ENCODE assay signal across 8 cellular contexts in genomic region chr20:48827880-48828733, GRCh38. TPM values are rescaled to one million over a fixed set of nuclear protein-coding genes. Genes with fewer than 3 reads are reported as not detected.
DNase-seq lines count a peak whose midpoint lies in the region; ATAC-seq, FAIRE-seq and TF ChIP-seq lines count a peak whose summit lies in the region.

PREX1 (minus strand) TSS chr20:48827999; CDS start chr20:48827860, 139 bp downstream.

- BruUV-seq in Calu3 (replicated peaks; lab: Mats Ljungman, UMichigan): no TSS peak

- no peak for TF ChIP-seq CTCF in Calu3 (IDR thresholded peaks at IDR 0.05; ENCODE audit: unreplicated experiment)

- no peaks in the 10 kb centered on the region for H3K9me3 ChIP-seq in T-helper 17 cell (ENCODE audit: control insufficient read depth, low read length, poor library complexity, severe bottlenecking)
- no peaks in the 10 kb centered on the region for H3K9me3 ChIP-seq in right cardiac atrium (ENCODE audit: control insufficient read depth, low read length)

- H3K9me3 Mint-ChIP-seq in Calu3 (ENCODE audit: low read depth, unreplicated experiment) (no peaks in the 10 kb centered on the region), IgD-negative memory B cell (no peaks in the 10 kb centered on the region)

- peak within 1 kb of the TSS; percentile 53 for H3K4me3 Mint-ChIP-seq in Calu3 (ENCODE audit: low read depth, unreplicated experiment)
- peak within 1 kb of the TSS; percentile 94 to 99 (median 97) for H3K4me3 Mint-ChIP-seq in IgD-negative memory B cell
- H3K4me3 Mint-ChIP-seq in T-helper 17 cell: peak within 1 kb of the TSS; percentile 96

- no peaks in the 10 kb centered on the region for H3K27me3 ChIP-seq in right cardiac atrium (ENCODE audit: control insufficient read depth, insufficient read depth)

- DNase-seq in Calu3 (peak; percentile 89), T-helper 17 cell (peak; percentile 81 to 87 (median 83)), amniotic epithelial cell (ENCODE audit: low read depth) (peak; percentile 47), right cardiac atrium (peak; percentile 85 to 94 (median 94)), putamen (ENCODE audit: low spot score) (peak; percentile 87), urothelium cell line (ENCODE audit: low spot score) (peak; percentile 99)

- intact Hi-C loops in Calu3 (cut with micrococcal nuclease; ENCODE audit: unreplicated experiment): no loop called here
- intact Hi-C loops in right cardiac atrium (cut with DNase I): loop anchor here in 1 of 4 donors (10.0 kb wide), 1 partner anchor 77 kb away; no protein-coding TSS in a partner anchor

- H3K36me3 Mint-ChIP-seq in Calu3 (ENCODE audit: insufficient read depth, unreplicated experiment) (peaks cover 7% of the 10 kb centered on the region), IgD-negative memory B cell (no peaks in the 10 kb centered on the region), T-helper 17 cell (ENCODE audit: low read depth) (peaks cover 2% of the 10 kb centered on the region)

- ATAC-seq in GM21367 (IDR thresholded peaks at IDR 0.05; ENCODE audit: unreplicated experiment) (peak; percentile 40), T-helper 17 cell (peak; percentile 77), right cardiac atrium (peak; percentile 75 to 76)

- peaks cover 14% of the 10 kb centered on the region for H3K4me1 Mint-ChIP-seq in Calu3 (ENCODE audit: low read depth, unreplicated experiment)
- peaks cover 38 to 48% (median 48%) of the 10 kb centered on the region in 3 donors for H3K4me1 Mint-ChIP-seq in IgD-negative memory B cell
- H3K4me1 Mint-ChIP-seq in T-helper 17 cell: peaks cover 31% of the 10 kb centered on the region

- CTCF ChIA-PET in Calu3 (lab: Charles Lee): interaction anchor here (0.8 to 1.2 kb wide), 2 partner anchors 30 to 170 kb away, joined by 3 read pairs; no protein-coding TSS in a partner anchor

- peak within 1 kb of the TSS; percentile 39 for H3K27ac ChIP-seq in right cardiac atrium (ENCODE audit: low read length)

- 1% methylated on average over 116 of the region's 122 CpGs for WGBS in right cardiac atrium

- H3K4me1 ChIP-seq in right cardiac atrium (ENCODE audit: control insufficient read depth, insufficient read depth, low read length): peaks cover 12% of the 10 kb centered on the region

- H3K27me3 Mint-ChIP-seq in Calu3 (ENCODE audit: unreplicated experiment) (peaks cover 41% of the 10 kb centered on the region), IgD-negative memory B cell (no peaks in the 10 kb centered on the region), T-helper 17 cell (no peaks in the 10 kb centered on the region)

- FAIRE-seq in urothelium cell line (lab: Jason Lieb, UNC): no peak

- H3K4me3 ChIP-seq in right cardiac atrium (ENCODE audit: low read length): peak within 1 kb of the TSS; percentile 61

- no peak within 1 kb of the TSS for H3K27ac Mint-ChIP-seq in Calu3 (ENCODE audit: unreplicated experiment)
- H3K27ac Mint-ChIP-seq in IgD-negative memory B cell: peak within 1 kb of the TSS; percentile 91 to 97 (median 93)
- H3K27ac Mint-ChIP-seq in T-helper 17 cell: peak within 1 kb of the TSS; percentile 86

RNA-seq across cellular contexts. Expression of gene PREX1, which starts in this region (rescaled TPM):
- total RNA-seq in Calu3 (2022) (0.31 and 1.3 TPM in 2 replicates), T-helper 17 cell (100 to 1,000 TPM; 188 to 200 TPM), right cardiac atrium (10 to 100 TPM; 10.4 to 16.2 (median 14.7) TPM)
- polyA plus RNA-seq in IgD-negative memory B cell (41.7 TPM), right cardiac atrium (9.0 TPM)

Comparison
In these comparisons a context has a peak if more than half of its experiments do, and no peak if none do; other contexts are left out.
1. Peak in every context shown above with its lines: DNase-seq, ATAC-seq, H3K4me3 ChIP-seq and H3K27ac ChIP-seq.
2. RNA of gene PREX1 (total RNA-seq): 188 to 200 TPM in T-helper 17 cell; 10.4 to 16.2 TPM in right cardiac atrium and 0.31 to 1.3 TPM in Calu3; every median in the first group is over 10 times any median in the second.
3. DNase-seq: peak in every context shown above with its lines; median percentile 99 in urothelium cell line; 94 in right cardiac atrium; 89 in Calu3; 87 in putamen; 83 in T-helper 17 cell; 47 in amniotic epithelial cell.